20 cellular contexts compared by ENCODE assay signal in genomic region chrX:110384490-110384889, GRCh38. TPM values are rescaled to one million over a fixed set of nuclear protein-coding genes. Genes with fewer than 3 reads are reported as not detected.
DNase-seq lines count a peak whose midpoint lies in the region; ATAC-seq and TF ChIP-seq lines count a peak whose summit lies in the region.
"Had no signal": no experiment of that assay in that cellular context is flagged by ENCODE, and none has a peak within 500 bp of the region (broad histone marks: within the 10 kb centered on the region; RNA-seq: fewer than 3 reads in every experiment).

No MANE protein-coding gene starts in this region.

- no peak for TF ChIP-seq POLR2A in body of pancreas (IDR thresholded peaks at IDR 0.05)

- H3K4me1 Mint-ChIP-seq in natural killer cell treated with Interleukin-12 subunit alpha and Interleukin-12 subunit beta and Interleukin-15 and Interleukin-18, amount 100 ng/mL, for 72 hours (ENCODE audit: low read depth in 2 of 2), result no peaks in the 10 kb centered on the region
- H3K4me1 Mint-ChIP-seq: naive thymus-derived CD8-positive, alpha-beta T cell had no signal

- no peak overlapping the region for H2AFZ ChIP-seq in ACC112 (ENCODE audit: low read length, unreplicated experiment)

- WGBS in body of pancreas, 2 donors, result 78 to 92% methylated on average over 2 of the region's 2 CpGs

- H3K4me3 ChIP-seq in ACC112 (ENCODE audit: low read depth, low read length) (no peak overlapping the region), brain microvascular endothelial cell (ENCODE audit: low read depth, low read length) (no peak overlapping the region), body of pancreas (no peak overlapping the region)
- H3K4me3 ChIP-seq: GM12878, upper lobe of right lung had no signal

- intact Hi-C loops in body of pancreas (cut with DNase I), result no loop called here

- no peaks in the 10 kb centered on the region for H3K79me2 ChIP-seq in ACC112 (ENCODE audit: control insufficient read depth, insufficient read depth, low read length, unreplicated experiment)

- H3K36me3 Mint-ChIP-seq in natural killer cell treated with Interleukin-12 subunit alpha and Interleukin-12 subunit beta and Interleukin-15 and Interleukin-18, amount 100 ng/mL, for 72 hours, result no peaks in the 10 kb centered on the region
- H3K36me3 Mint-ChIP-seq: brain; naive thymus-derived CD8-positive, alpha-beta T cell had no signal

- no peaks in the 10 kb centered on the region for H3K9me3 ChIP-seq in body of pancreas
- H3K9me3 ChIP-seq: upper lobe of right lung had no signal

- TF ChIP-seq CTCF in brain microvascular endothelial cell (IDR thresholded peaks at IDR 0.05; ENCODE audit: low read depth, low read length, missing control alignments) (no peak), body of pancreas (IDR thresholded peaks at IDR 0.05) (no peak)

- H3K27me3 ChIP-seq in ACC112 (ENCODE audit: insufficient read depth, low read length) (no peaks in the 10 kb centered on the region), brain microvascular endothelial cell (replicated peaks) (no peaks in the 10 kb centered on the region), body of pancreas (no peaks in the 10 kb centered on the region)
- H3K27me3 ChIP-seq: upper lobe of right lung had no signal

- H3K27ac Mint-ChIP-seq in natural killer cell treated with Interleukin-12 subunit alpha and Interleukin-12 subunit beta and Interleukin-15 and Interleukin-18, amount 100 ng/mL, for 72 hours, result no peak overlapping the region
- H3K27ac Mint-ChIP-seq: brain; naive thymus-derived CD8-positive, alpha-beta T cell; progenitor cell of endocrine pancreas; stimulated activated naive CD8-positive, alpha-beta T cell treated with anti-CD3 and anti-CD28 coated beads, Interleukin-15, Interleukin-2, amounts not matched to agents 100 ng/mL and 50 ng/mL, for 24 hours had no signal

- ATAC-seq in body of pancreas, result no peak
- ATAC-seq in natural killer cell treated with Interleukin-12 subunit alpha and Interleukin-12 subunit beta and Interleukin-15 and Interleukin-18, amount 100 ng/mL, for 72 hours, result no peak
- ATAC-seq: GM12878; naive thymus-derived CD8-positive, alpha-beta T cell; upper lobe of right lung had no signal

- no peak overlapping the region for H3K4me3 Mint-ChIP-seq in natural killer cell treated with Interleukin-12 subunit alpha and Interleukin-12 subunit beta and Interleukin-15 and Interleukin-18, amount 100 ng/mL, for 72 hours
- H3K4me3 Mint-ChIP-seq: brain; naive thymus-derived CD8-positive, alpha-beta T cell; stimulated activated naive CD8-positive, alpha-beta T cell treated with anti-CD3 and anti-CD28 coated beads, Interleukin-15, Interleukin-2, amounts not matched to agents 100 ng/mL and 50 ng/mL, for 24 hours had no signal

- H3K4me1 ChIP-seq in ACC112 (ENCODE audit: control insufficient read depth, insufficient read depth, low read length, unreplicated experiment), result peaks cover 30% of the 10 kb centered on the region
- H3K4me1 ChIP-seq in body of pancreas, result no peaks in the 10 kb centered on the region
- H3K4me1 ChIP-seq: upper lobe of right lung had no signal

- in situ Hi-C loops in brain microvascular endothelial cell (cut with HindIII; ENCODE audit: low pct_ligation_motif_present, low sequenced_read_pairs), result no loop called here

- DNase-seq in HS-5 (ENCODE audit: low read depth) (peak; percentile 33), brain microvascular endothelial cell (peak; percentile 48), kidney tubule cell (ENCODE audit: low spot score) (peak; percentile 68), NCI-H1048 (lab: John Stamatoyannopoulos, UW) (no peak), body of pancreas (no peak), UCSD-AML1 (lab: John Stamatoyannopoulos, UW; ENCODE audit: unreplicated experiment) (no peak)
- DNase-seq in natural killer cell treated with Interleukin-12 subunit alpha and Interleukin-12 subunit beta and Interleukin-15 and Interleukin-18, amount 100 ng/mL, for 72 hours (ENCODE audit: low spot score), result no peak
- DNase-seq: activated CD4-positive, alpha-beta T cell treated with anti-CD3 and anti-CD28 coated beads for 4 hours; activated gamma-delta T cell; naive thymus-derived CD8-positive, alpha-beta T cell; NCI-H1436; NCI-H2227 treated with DMSO at 0.1 percent for 48 hours; SIG-M5; T1000; upper lobe of right lung had no signal

- H3K36me3 ChIP-seq in ACC112 (ENCODE audit: insufficient read depth, low read length) (no peaks in the 10 kb centered on the region), brain microvascular endothelial cell (replicated peaks) (no peaks in the 10 kb centered on the region), body of pancreas (replicated peaks in 1 of 2; ENCODE audit: insufficient read depth in 1 of 2, low read depth in 2 of 2) (no peaks in the 10 kb centered on the region)
- H3K36me3 ChIP-seq: upper lobe of right lung had no signal

- no peaks in the 10 kb centered on the region for H3K9me3 Mint-ChIP-seq in natural killer cell treated with Interleukin-12 subunit alpha and Interleukin-12 subunit beta and Interleukin-15 and Interleukin-18, amount 100 ng/mL, for 72 hours
- H3K9me3 Mint-ChIP-seq: brain; naive thymus-derived CD8-positive, alpha-beta T cell; stimulated activated naive CD8-positive, alpha-beta T cell treated with anti-CD3 and anti-CD28 coated beads, Interleukin-15, Interleukin-2, amounts not matched to agents 100 ng/mL and 50 ng/mL, for 24 hours had no signal

- H3K27me3 Mint-ChIP-seq in natural killer cell treated with Interleukin-12 subunit alpha and Interleukin-12 subunit beta and Interleukin-15 and Interleukin-18, amount 100 ng/mL, for 72 hours, result peaks cover 3 to 25% of the 10 kb centered on the region in 2 donors
- H3K27me3 Mint-ChIP-seq: progenitor cell of endocrine pancreas had no signal

- H3K27ac ChIP-seq in ACC112 (ENCODE audit: low read depth, low read length), result peak overlapping the region; percentile 65; the same call in 1 of the 2 replicates
- peak overlapping the region; percentile 41 for H3K27ac ChIP-seq in brain microvascular endothelial cell
- H3K27ac ChIP-seq in body of pancreas, result no peak overlapping the region
- H3K27ac ChIP-seq: upper lobe of right lung had no signal

RNA-seq across cellular contexts. Expression of gene RTL9, which starts 25.8 kb away (rescaled TPM):
- not detected for total RNA-seq in body of pancreas
- not detected for total RNA-seq in natural killer cell treated with Interleukin-12 subunit alpha and Interleukin-12 subunit beta and Interleukin-15 and Interleukin-18, amount 100 ng/mL, for 72 hours
- total RNA-seq: naive thymus-derived CD8-positive, alpha-beta T cell; upper lobe of right lung had no signal

Comparison
In these comparisons a context has a peak if more than half of its experiments do, and no peak if none do; other contexts are left out.
1. H3K27ac ChIP-seq: peak in ACC112 (single experiment) and brain microvascular endothelial cell (single experiment); none in body of pancreas (0 of 4).
2. DNase-seq: peak in HS-5 (single experiment), brain microvascular endothelial cell (single experiment) and kidney tubule cell (single experiment); none in NCI-H1048 (single experiment), body of pancreas (0 of 4), UCSD-AML1 (single experiment) and natural killer cell treated with Interleukin-12 subunit alpha and Interleukin-12 subunit beta and Interleukin-15 and Interleukin-18, amount 100 ng/mL, for 72 hours (single experiment).